Comparison of ENCODE assay signal across 22 cellular contexts in genomic region chr17:77506371-77506991, GRCh38.
DNase-seq lines count a peak whose midpoint lies in the region; FAIRE-seq and TF ChIP-seq lines count a peak whose summit lies in the region.
"Had no signal": no experiment of that assay in that cellular context is flagged by ENCODE, and none has a peak within 500 bp of the region (broad histone marks: within the 10 kb centered on the region; RNA-seq: fewer than 3 reads in every experiment).

No MANE protein-coding gene starts in this region.

- no peak overlapping the region for H3K27ac ChIP-seq in coronary artery
- H3K27ac ChIP-seq in small intestine (ENCODE audit: low read depth in 1 of 2, low read length in 1 of 2) = no peak overlapping the region
- H3K27ac ChIP-seq: BLaER1, HL-60, left ventricle myocardium inferior, upper lobe of left lung had no signal

- WGBS in small intestine, 3 donors = 85 to 86% (median 86%) methylated on average over 24 to 27 of the region's 27 CpGs

- no peak overlapping the region for H3K4me3 ChIP-seq in coronary artery
- H3K4me3 ChIP-seq in small intestine (ENCODE audit: low read depth in 1 of 2, low read length in 2 of 2) = no peak overlapping the region
- H3K4me3 ChIP-seq: BLaER1, left ventricle myocardium inferior, upper lobe of left lung had no signal

- no peaks in the 10 kb centered on the region for H3K4me1 ChIP-seq in small intestine (ENCODE audit: control insufficient read depth in 2 of 2, insufficient read depth in 1 of 2, low read depth in 1 of 2, low read length in 1 of 2)
- H3K4me1 ChIP-seq: BLaER1, Caco-2, left ventricle myocardium inferior, upper lobe of left lung had no signal

- TF ChIP-seq CTCF in coronary artery (IDR thresholded peaks at IDR 0.05) = no peak

- FAIRE-seq in small intestine (lab: Jason Lieb, UNC) = no peak

- H3K36me3 ChIP-seq in small intestine (ENCODE audit: control insufficient read depth in 2 of 2, insufficient read depth in 2 of 2, low read length in 2 of 2) = no peaks in the 10 kb centered on the region
- H3K36me3 ChIP-seq: left ventricle myocardium inferior had no signal

- no peaks in the 10 kb centered on the region for H3K9me3 ChIP-seq in small intestine (ENCODE audit: control insufficient read depth, low read depth)
- H3K9me3 ChIP-seq: Caco-2, upper lobe of left lung had no signal

- intact Hi-C loops in posterior vena cava (cut with DNase I) = no loop called here

- DNase-seq in activated effector memory CD4-positive, alpha-beta T cell treated with anti-CD3 and anti-CD28 coated beads, Interleukin-2, amount 50 U/mL, for 16 hours = peak; percentile 60
- DNase-seq in activated effector memory CD4-positive, alpha-beta T cell treated with Interleukin-2 at 50 U/mL for 16 hours = no peak
- DNase-seq in GM03348 (ENCODE audit: low spot score) = peak; percentile 7
- DNase-seq in coronary artery (ENCODE audit: low spot score) = peak; percentile 68
- DNase-seq in posterior vena cava (ENCODE audit: low spot score) = peak; percentile 75
- DNase-seq in NCI-H128 (lab: John Stamatoyannopoulos, UW; ENCODE audit: unreplicated experiment) = no peak
- DNase-seq in NCI-H1930 (lab: John Stamatoyannopoulos, UW) = no peak
- DNase-seq in small intestine = no peak
- DNase-seq: activated CD4-positive, alpha-beta T cell treated with anti-CD3 and anti-CD28 coated beads for 4 hours; activated naive CD8-positive, alpha-beta T cell treated with anti-CD3 and anti-CD28 coated beads, Interleukin-2, amount 50 U/mL, for 24 hours; Caco-2; Kasumi-1; left ventricle myocardium inferior; naive B cell; NCI-H1436 treated with DMSO at 0.1 percent for 48 hours; NCI-H510A; stimulated activated CD4-positive, alpha-beta T cell treated with anti-CD3 and anti-CD28 coated beads, Interleukin-12 subunit alpha, Interleukin-12 subunit beta, amount 100 ng/mL, for 4 hours; stimulated activated CD4-positive, alpha-beta T cell treated with anti-CD3 and anti-CD28 coated beads, Interleukin-4, amount 100 ng/mL, for 1 hour; substantia nigra had no signal

- no peaks in the 10 kb centered on the region for H3K27me3 ChIP-seq in small intestine (ENCODE audit: control insufficient read depth in 2 of 2, insufficient read depth in 2 of 2, low read length in 2 of 2)
- H3K27me3 ChIP-seq: BLaER1, upper lobe of left lung had no signal

Comparison
In these comparisons a context has a peak if more than half of its experiments do, and no peak if none do; other contexts are left out.
1. DNase-seq: peak in activated effector memory CD4-positive, alpha-beta T cell treated with anti-CD3 and anti-CD28 coated beads, Interleukin-2, amount 50 U/mL, for 16 hours (single experiment), GM03348 (single experiment), coronary artery (single experiment) and posterior vena cava (single experiment); none in activated effector memory CD4-positive, alpha-beta T cell treated with Interleukin-2 at 50 U/mL for 16 hours (single experiment), NCI-H128 (single experiment), NCI-H1930 (0 of 2) and small intestine (single experiment).